Comparison of ENCODE assay signal across 1 cellular context in the genomic region with DNA sequence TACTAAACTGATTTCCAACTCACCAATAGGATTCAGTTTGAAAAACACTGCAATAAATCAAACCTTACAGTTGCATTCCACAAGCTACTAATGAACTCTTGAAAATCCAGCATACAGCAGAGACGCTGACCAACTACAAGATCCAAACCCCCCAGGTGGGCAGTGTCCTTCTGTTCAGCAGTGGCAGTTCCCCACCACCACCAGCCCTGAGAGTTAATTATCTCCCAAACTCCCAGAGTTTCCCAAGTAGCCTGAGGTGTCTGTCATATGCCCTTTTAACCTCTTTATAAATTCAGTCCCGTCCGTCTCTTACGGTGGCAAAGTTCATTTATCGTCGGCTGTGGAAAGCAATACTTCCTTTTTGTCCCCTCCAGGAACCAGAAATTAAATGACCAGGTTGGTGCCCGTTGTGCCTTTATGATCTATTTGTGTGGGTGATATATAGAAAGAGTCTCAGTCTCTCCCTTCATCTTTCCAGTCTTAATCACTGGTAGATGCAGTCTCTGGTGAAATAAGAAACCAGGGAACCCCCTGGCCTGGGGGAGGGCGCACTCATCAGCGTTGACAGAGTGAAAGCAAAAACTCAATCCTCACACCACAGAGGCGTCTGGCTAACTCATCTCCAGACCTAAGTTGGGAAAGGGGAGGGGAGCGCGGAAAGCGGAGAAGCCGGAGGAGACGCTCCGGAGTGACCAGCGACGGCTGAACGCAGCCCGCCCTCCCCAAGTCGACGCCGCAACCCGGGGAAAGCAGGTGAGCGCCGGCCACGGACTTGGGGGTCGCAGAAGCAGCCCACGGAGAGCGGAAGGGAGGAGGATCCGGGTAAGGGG.
TF ChIP-seq lines count a peak whose summit lies in the region.

No MANE protein-coding gene starts in this region.

TF ChIP-seq in HepG2, 621 proteins besides CTCF, POLR2A, EP300 and RAD21 (continued from another document and continues in another):
- peak; percentile 3 for TF ChIP-seq ARID4A (CRISPR knock-in tag; IDR thresholded peaks at IDR 0.05; ENCODE audit: borderline replicate concordance)
- 0 out of 2 replicates have a peak, but pooled peaks have one; percentile 40 for TF ChIP-seq NR2F2 (IDR thresholded peaks at IDR 0.05; ENCODE audit: borderline replicate concordance, low read depth)
- 0 out of 2 replicates have a peak, but pooled peaks have one; percentile 10 for TF ChIP-seq ZGPAT (CRISPR knock-in tag; IDR thresholded peaks at IDR 0.05)
- peak; percentile 63; the same call in 1 of the 2 replicates for TF ChIP-seq HDAC1 (CRISPR knock-in tag; IDR thresholded peaks at IDR 0.05)
- TF ChIP-seq SIX4 (CRISPR knock-in tag; IDR thresholded peaks at IDR 0.05): peak; percentile 16; the same call in 1 of the 2 replicates
- TF ChIP-seq, protein P1, sequence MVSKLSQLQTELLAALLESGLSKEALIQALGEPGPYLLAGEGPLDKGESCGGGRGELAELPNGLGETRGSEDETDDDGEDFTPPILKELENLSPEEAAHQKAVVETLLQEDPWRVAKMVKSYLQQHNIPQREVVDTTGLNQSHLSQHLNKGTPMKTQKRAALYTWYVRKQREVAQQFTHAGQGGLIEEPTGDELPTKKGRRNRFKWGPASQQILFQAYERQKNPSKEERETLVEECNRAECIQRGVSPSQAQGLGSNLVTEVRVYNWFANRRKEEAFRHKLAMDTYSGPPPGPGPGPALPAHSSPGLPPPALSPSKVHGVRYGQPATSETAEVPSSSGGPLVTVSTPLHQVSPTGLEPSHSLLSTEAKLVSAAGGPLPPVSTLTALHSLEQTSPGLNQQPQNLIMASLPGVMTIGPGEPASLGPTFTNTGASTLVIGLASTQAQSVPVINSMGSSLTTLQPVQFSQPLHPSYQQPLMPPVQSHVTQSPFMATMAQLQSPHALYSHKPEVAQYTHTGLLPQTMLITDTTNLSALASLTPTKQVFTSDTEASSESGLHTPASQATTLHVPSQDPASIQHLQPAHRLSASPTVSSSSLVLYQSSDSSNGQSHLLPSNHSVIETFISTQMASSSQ (IDR thresholded peaks at IDR 0.05; ENCODE audit: low read depth): 0 out of 2 replicates have a peak, but pooled peaks have one; percentile 27
- TF ChIP-seq, protein P1 (CRISPR knock-in tag; IDR thresholded peaks at IDR 0.05; ENCODE audit: borderline replicate concordance): no peak
- TF ChIP-seq ZBTB7B (CRISPR knock-in tag; IDR thresholded peaks at IDR 0.05): peak; percentile 84
- 0 out of 2 replicates have a peak, but pooled peaks have one; percentile 27 for TF ChIP-seq THAP11 (CRISPR knock-in tag; IDR thresholded peaks at IDR 0.05)
- TF ChIP-seq NR2F6 (IDR thresholded peaks at IDR 0.05): peak; percentile 63
- TF ChIP-seq NR2F6 (CRISPR knock-in tag; IDR thresholded peaks at IDR 0.05): no peak
- 0 out of 2 replicates have a peak, but pooled peaks have one; percentile 5 for TF ChIP-seq ERF (CRISPR knock-in tag; IDR thresholded peaks at IDR 0.05)
- TF ChIP-seq SAP130 (CRISPR knock-in tag; IDR thresholded peaks at IDR 0.05; ENCODE audit: low read depth): peak; percentile 7
- peak; percentile 1; the same call in 1 of the 2 replicates for TF ChIP-seq MED1 (CRISPR knock-in tag; IDR thresholded peaks at IDR 0.05)
- TF ChIP-seq IRX3 (CRISPR knock-in tag; IDR thresholded peaks at IDR 0.05; ENCODE audit: borderline replicate concordance, low read depth): 0 out of 2 replicates have a peak, but pooled peaks have one; percentile 45
- peak; percentile 40; the same call in 1 of the 2 replicates for TF ChIP-seq ARNTL (CRISPR knock-in tag; IDR thresholded peaks at IDR 0.05)
- TF ChIP-seq ZNF230 (CRISPR knock-in tag; IDR thresholded peaks at IDR 0.05): 0 out of 2 replicates have a peak, but pooled peaks have one; percentile 8
- TF ChIP-seq ZSCAN30 (CRISPR knock-in tag; IDR thresholded peaks at IDR 0.05): peak; percentile 20; the same call in 1 of the 2 replicates
- TF ChIP-seq ZNF777 (CRISPR knock-in tag; IDR thresholded peaks at IDR 0.05): peak; percentile 81
- TF ChIP-seq GABPA (IDR thresholded peaks at IDR 0.05; ENCODE audit: low read depth, low read length): no peak
- TF ChIP-seq GABPA (CRISPR knock-in tag; IDR thresholded peaks at IDR 0.05; ENCODE audit: low read depth): no peak
- TF ChIP-seq XRCC5 (optimal IDR thresholded peaks at IDR 0.05; ENCODE audit: low read length): no peak
- 0 out of 2 replicates have a peak, but pooled peaks have one; percentile 27 for TF ChIP-seq ZNF816 (CRISPR knock-in tag; IDR thresholded peaks at IDR 0.05; ENCODE audit: borderline replicate concordance)
- TF ChIP-seq ATF7-NPFF (CRISPR knock-in tag; IDR thresholded peaks at IDR 0.05; ENCODE audit: low read depth): peak; percentile 1; the same call in 1 of the 2 replicates
- peak in 1 of 2 experiments; percentile 27; a peak in 2 of 4 replicates for TF ChIP-seq KLF16 (CRISPR knock-in tag; IDR thresholded peaks at IDR 0.05)
- peak; percentile 66; the same call in 1 of the 2 replicates for TF ChIP-seq ZSCAN5A (CRISPR knock-in tag; IDR thresholded peaks at IDR 0.05; ENCODE audit: borderline replicate concordance)
- TF ChIP-seq ZZZ3 (CRISPR knock-in tag; IDR thresholded peaks at IDR 0.05; ENCODE audit: borderline replicate concordance): peak; percentile 16; the same call in 1 of the 2 replicates
- no peak for TF ChIP-seq JARID2 (CRISPR knock-in tag; IDR thresholded peaks at IDR 0.05; ENCODE audit: insufficient replicate concordance)
- TF ChIP-seq, protein P2, sequence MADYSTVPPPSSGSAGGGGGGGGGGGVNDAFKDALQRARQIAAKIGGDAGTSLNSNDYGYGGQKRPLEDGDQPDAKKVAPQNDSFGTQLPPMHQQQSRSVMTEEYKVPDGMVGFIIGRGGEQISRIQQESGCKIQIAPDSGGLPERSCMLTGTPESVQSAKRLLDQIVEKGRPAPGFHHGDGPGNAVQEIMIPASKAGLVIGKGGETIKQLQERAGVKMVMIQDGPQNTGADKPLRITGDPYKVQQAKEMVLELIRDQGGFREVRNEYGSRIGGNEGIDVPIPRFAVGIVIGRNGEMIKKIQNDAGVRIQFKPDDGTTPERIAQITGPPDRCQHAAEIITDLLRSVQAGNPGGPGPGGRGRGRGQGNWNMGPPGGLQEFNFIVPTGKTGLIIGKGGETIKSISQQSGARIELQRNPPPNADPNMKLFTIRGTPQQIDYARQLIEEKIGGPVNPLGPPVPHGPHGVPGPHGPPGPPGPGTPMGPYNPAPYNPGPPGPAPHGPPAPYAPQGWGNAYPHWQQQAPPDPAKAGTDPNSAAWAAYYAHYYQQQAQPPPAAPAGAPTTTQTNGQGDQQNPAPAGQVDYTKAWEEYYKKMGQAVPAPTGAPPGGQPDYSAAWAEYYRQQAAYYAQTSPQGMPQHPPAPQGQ (CRISPR knock-in tag; IDR thresholded peaks at IDR 0.05; ENCODE audit: borderline replicate concordance): peak; percentile 15; the same call in 1 of the 2 replicates
- TF ChIP-seq SMYD3 (CRISPR knock-in tag; IDR thresholded peaks at IDR 0.05): peak; percentile 73; the same call in 1 of the 2 replicates
- TF ChIP-seq SMAD3 (CRISPR knock-in tag; IDR thresholded peaks at IDR 0.05): 0 out of 2 replicates have a peak, but pooled peaks have one; percentile 18
- no peak; the same call in 1 of the 2 replicates for TF ChIP-seq ZNF670 (CRISPR knock-in tag; IDR thresholded peaks at IDR 0.05; ENCODE audit: borderline replicate concordance)
- TF ChIP-seq HOXA3 (CRISPR knock-in tag; IDR thresholded peaks at IDR 0.05): 0 out of 2 replicates have a peak, but pooled peaks have one; percentile 3
- 0 out of 2 replicates have a peak, but pooled peaks have one; percentile 34 for TF ChIP-seq JUNB (CRISPR knock-in tag; IDR thresholded peaks at IDR 0.05; ENCODE audit: borderline replicate concordance)
- 0 out of 2 replicates have a peak, but pooled peaks have one; percentile 22 for TF ChIP-seq GLI4 (CRISPR knock-in tag; IDR thresholded peaks at IDR 0.05; ENCODE audit: borderline replicate concordance)
- TF ChIP-seq ZFP41 (CRISPR knock-in tag; IDR thresholded peaks at IDR 0.05; ENCODE audit: borderline replicate concordance): no peak
- TF ChIP-seq IKZF5 (CRISPR knock-in tag; IDR thresholded peaks at IDR 0.05): 0 out of 2 replicates have a peak, but pooled peaks have one; percentile 28
- peak; percentile 43; the same call in 1 of the 2 replicates for TF ChIP-seq ZBTB34 (CRISPR knock-in tag; IDR thresholded peaks at IDR 0.05)
- peak; percentile 56; the same call in 1 of the 2 replicates for TF ChIP-seq TARDBP (CRISPR knock-in tag; IDR thresholded peaks at IDR 0.05)
- 0 out of 2 replicates have a peak, but pooled peaks have one; percentile 9 for TF ChIP-seq ZNF274 (CRISPR knock-in tag; IDR thresholded peaks at IDR 0.05)
- TF ChIP-seq POGZ (CRISPR knock-in tag; IDR thresholded peaks at IDR 0.05): no peak
